8 cellular contexts compared by ENCODE assay signal in the genomic region with DNA sequence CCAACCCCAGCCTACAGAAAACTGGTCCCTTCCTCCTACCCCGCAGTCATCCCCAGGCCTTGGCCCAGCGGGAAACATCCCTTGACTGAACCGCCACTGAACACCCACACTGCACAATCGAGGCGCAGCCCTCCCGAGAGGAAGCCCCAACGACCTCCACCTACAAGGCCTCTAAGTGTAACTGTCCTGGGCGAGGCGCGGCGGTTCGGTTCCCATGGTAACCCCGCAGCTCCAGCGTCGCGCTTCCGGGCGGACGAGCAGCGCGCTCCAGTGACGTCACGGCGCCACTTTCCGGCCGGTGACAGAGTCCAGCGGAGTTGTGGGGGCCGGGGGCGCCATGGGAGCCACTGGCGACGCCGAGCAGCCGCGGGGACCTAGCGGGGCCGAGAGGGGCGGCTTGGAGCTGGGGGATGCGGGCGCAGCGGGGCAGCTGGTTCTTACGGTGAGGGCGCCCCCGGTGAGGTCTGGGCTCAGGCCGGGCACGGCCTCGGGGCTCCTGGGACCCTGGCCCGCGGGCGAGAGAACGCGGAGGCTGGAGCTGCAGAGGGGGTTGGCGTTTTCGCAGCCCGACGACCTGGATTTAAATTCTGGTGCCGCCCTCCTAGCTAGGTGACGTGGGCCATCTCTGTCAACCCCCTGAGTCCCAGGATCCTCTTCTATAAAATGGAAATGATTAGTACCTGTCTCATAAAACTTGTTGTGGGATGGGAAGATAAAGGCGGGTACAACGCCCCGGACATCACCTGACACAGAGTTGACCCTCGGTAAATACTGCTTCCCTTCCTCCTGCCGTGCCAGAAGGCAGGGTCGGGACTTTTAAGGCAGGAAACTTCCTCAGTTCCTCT.
DNase-seq lines count a peak whose midpoint lies in the region; TF ChIP-seq lines count a peak whose summit lies in the region.

A gene with protein sequence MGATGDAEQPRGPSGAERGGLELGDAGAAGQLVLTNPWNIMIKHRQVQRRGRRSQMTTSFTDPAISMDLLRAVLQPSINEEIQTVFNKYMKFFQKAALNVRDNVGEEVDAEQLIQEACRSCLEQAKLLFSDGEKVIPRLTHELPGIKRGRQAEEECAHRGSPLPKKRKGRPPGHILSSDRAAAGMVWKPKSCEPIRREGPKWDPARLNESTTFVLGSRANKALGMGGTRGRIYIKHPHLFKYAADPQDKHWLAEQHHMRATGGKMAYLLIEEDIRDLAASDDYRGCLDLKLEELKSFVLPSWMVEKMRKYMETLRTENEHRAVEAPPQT (plus strand): TSS at position 287 of the 845 bp plus-strand sequence. CDS start 51 bp downstream, at position 338.
A gene (minus strand): TSS at position 216 of the 845 bp plus-strand sequence. CDS start 1,908 bp downstream, outside the sequence.

- H3K36me3 ChIP-seq in HUES48 (ENCODE audit: control insufficient read depth, insufficient read depth, low read length) (peaks cover 30% of the 10 kb centered on the region), NT2/D1 (ENCODE audit: insufficient read depth, insufficient read length, low read length) (peaks cover 38% of the 10 kb centered on the region)

- H3K27me3 ChIP-seq in HUES48 (ENCODE audit: control insufficient read depth, insufficient read depth, low read length) (no peaks in the 10 kb centered on the region), NT2/D1 (ENCODE audit: insufficient read depth, insufficient read length) (no peaks in the 10 kb centered on the region)

- H3K4me3 ChIP-seq in HUES48 (ENCODE audit: low read depth, low read length) (peak within 1 kb of the TSS; percentile 95), NT2/D1 (ENCODE audit: insufficient read length, low read depth) (peak within 1 kb of the TSS; percentile 90)

- H3K9me3 ChIP-seq in HUES48 (ENCODE audit: control insufficient read depth, insufficient read depth, low read length): no peaks in the 10 kb centered on the region
- H3K9me3 ChIP-seq in NT2/D1 (ENCODE audit: insufficient read depth, low read length): no peaks in the 10 kb centered on the region

- H3K9ac ChIP-seq in HUES48 (ENCODE audit: low read depth, low read length): peak within 1 kb of the TSS; percentile 74
- peak within 1 kb of the TSS; percentile 92 for H3K9ac ChIP-seq in NT2/D1 (ENCODE audit: insufficient read length, low read depth)

- TF ChIP-seq CTCF in GM20000 (IDR thresholded peaks at IDR 0.05; ENCODE audit: extremely low read depth, missing control alignments): no peak

- peak within 1 kb of the TSS; percentile 71 for H3K27ac ChIP-seq in HUES48 (ENCODE audit: low read depth, low read length)

- DNase-seq in COLO668 (lab: John Stamatoyannopoulos, UW; ENCODE audit: unreplicated experiment) (peak; percentile 97), GM20000 (ENCODE audit: low spot score) (peak; percentile 95), NT2/D1 (ENCODE audit: low read depth, low spot score) (peak; percentile 87), epidermal melanocyte (ENCODE audit: insufficient read length, low spot score) (peak; percentile 75), midbrain (lab: John Stamatoyannopoulos, UW) (peak; percentile 92)
- DNase-seq in activated CD8-positive, alpha-beta memory T cell treated with anti-CD3 and anti-CD28 coated beads, Interleukin-2, amount 50 U/mL, for 48 hours: peak; percentile 96
- DNase-seq in stimulated activated CD8-positive, alpha-beta memory T cell treated with anti-CD3 and anti-CD28 coated beads, Interleukin-15, amount 100 ng/mL, for 4 hours (ENCODE audit: low read depth in 2 of 2): peak; percentile 69 to 74

- H3K4me1 ChIP-seq in HUES48 (ENCODE audit: control insufficient read depth, insufficient read depth, low read length) (no peaks in the 10 kb centered on the region), NT2/D1 (ENCODE audit: insufficient read depth, insufficient read length) (no peaks in the 10 kb centered on the region)

Comparison
In these comparisons a context has a peak if more than half of its experiments do, and no peak if none do; other contexts are left out.
1. Peak in every context shown above with its lines: DNase-seq, H3K4me3 ChIP-seq and H3K27ac ChIP-seq.